Comparison of ENCODE assay signal across 1 cellular context in genomic region chr6:127343753-127344659, GRCh38.
TF ChIP-seq lines count a peak whose summit lies in the region.

No MANE protein-coding gene starts in this region.

TF ChIP-seq in HCT116, 20 proteins besides CTCF, POLR2A, EP300 and RAD21 (continued from another document):
- no peak for TF ChIP-seq SRF (IDR thresholded peaks at IDR 0.05; ENCODE audit: low read depth)
- TF ChIP-seq FOSL1 (IDR thresholded peaks at IDR 0.05; ENCODE audit: low read depth) = no peak
- no peak for TF ChIP-seq EZH2 (IDR thresholded peaks at IDR 0.05)
- no peak for TF ChIP-seq JUND (IDR thresholded peaks at IDR 0.05)
- TF ChIP-seq ELF1 (IDR thresholded peaks at IDR 0.05; ENCODE audit: borderline replicate concordance, low read depth) = no peak
- TF ChIP-seq MAX (IDR thresholded peaks at IDR 0.05) = no peak
- TF ChIP-seq ZNF274 (IDR thresholded peaks at IDR 0.05; ENCODE audit: low read depth, low read length) = no peak
- no peak for TF ChIP-seq SIN3A (IDR thresholded peaks at IDR 0.05; ENCODE audit: low read depth)
- TF ChIP-seq CEBPB (IDR thresholded peaks at IDR 0.05; ENCODE audit: low read depth) = no peak
- no peak for TF ChIP-seq TCF7L2 (IDR thresholded peaks at IDR 0.05; ENCODE audit: borderline replicate concordance, extremely low read depth, insufficient read depth, insufficient read length)
- TF ChIP-seq YY1 (IDR thresholded peaks at IDR 0.05; ENCODE audit: extremely low read depth, insufficient replicate concordance, low read depth, low read length) = no peak
- TF ChIP-seq CBX3 (IDR thresholded peaks at IDR 0.05; ENCODE audit: low read depth) = no peak
- no peak for TF ChIP-seq ZFX (IDR thresholded peaks at IDR 0.05)
- TF ChIP-seq POLR2AphosphoS5 (IDR thresholded peaks at IDR 0.05; ENCODE audit: low read depth, low read length) = no peak
TF ChIP-seq in HCT116: peak in this region for 0.
